In genomic region chr14:57704796-57705195, GRCh38 we compare ENCODE assay signal across 19 cellular contexts.
"Had no signal": no experiment of that assay in that cellular context is flagged by ENCODE, and none has a peak within 500 bp of the region (broad histone marks: within the 10 kb centered on the region; RNA-seq: fewer than 3 reads in every experiment).

No MANE protein-coding gene starts in this region.

- H3K9me3 ChIP-seq: MG63, SJSA1 had no signal

- H3K27me3 ChIP-seq: MG63, SJSA1 had no signal

- H3K27ac ChIP-seq: SJSA1, SK-N-MC had no signal

- DNase-seq: Karpas-422, KG1, MG63, NCI-H1092, NCI-H1105 treated with DMSO at 0.1 percent for 48 hours, NCI-H1436, NCI-H187, NCI-H2029, NCI-H2081 treated with DMSO at 0.1 percent for 48 hours, NCI-H2171, NCI-H524, NCI-H526 treated with DMSO at 0.1 percent for 48 hours, NCI-H748 treated with DMSO at 0.1 percent for 48 hours, Right ventricle myocardium superior, RPMI8226, SIG-M5 had no signal

- H3K4me3 ChIP-seq: MG63, SJSA1, SK-N-MC had no signal

- H3K36me3 ChIP-seq: MG63, SJSA1 had no signal

- H3K4me1 ChIP-seq: SJSA1 had no signal

- FAIRE-seq: RCC 7860 had no signal
